In genomic region chr6:44641344-44641743, GRCh38 we compare ENCODE assay signal across 26 cellular contexts.
DNase-seq lines count a peak whose midpoint lies in the region; ATAC-seq, FAIRE-seq and TF ChIP-seq lines count a peak whose summit lies in the region.
"Had no signal": no experiment of that assay in that cellular context is flagged by ENCODE, and none has a peak within 500 bp of the region (broad histone marks: within the 10 kb centered on the region; RNA-seq: fewer than 3 reads in every experiment).

No MANE protein-coding gene starts in this region.

- no peaks in the 10 kb centered on the region for H3K9me3 Mint-ChIP-seq in T-helper 1 cell treated with Interleukin-12 subunit alpha and Interleukin-12 subunit beta and Interleukin-4 antibody, amounts not matched to agents 30 μg/mL and 1 μg/mL, for 36 hours
- H3K9me3 Mint-ChIP-seq in astrocyte (ENCODE audit: unreplicated experiment) (peaks cover 8% of the 10 kb centered on the region), osteocyte (ENCODE audit: unreplicated experiment) (no peaks in the 10 kb centered on the region)
- H3K9me3 Mint-ChIP-seq: stimulated activated memory B cell treated with anti-CD40 and anti-IgM and Interleukin-4, amounts not matched to agents 10 μg/mL and 1 μg/mL and 100 μg/mL, for 72 hours had no signal

- no peak overlapping the region for H3K4me3 ChIP-seq in astrocyte (ENCODE audit: insufficient read depth, low read depth, low read length)
- H3K4me3 ChIP-seq: cardiac muscle cell, dorsolateral prefrontal cortex, gastrocnemius medialis, GM12878, MG63, tibial nerve had no signal

- no peaks in the 10 kb centered on the region for H3K79me2 ChIP-seq in astrocyte (ENCODE audit: insufficient read depth, low read length)

- no peaks in the 10 kb centered on the region for H3K36me3 ChIP-seq in astrocyte (ENCODE audit: insufficient read depth, low read length)
- H3K36me3 ChIP-seq: cardiac muscle cell, gastrocnemius medialis, MG63, tibial nerve had no signal

- peak overlapping the region; percentile 22 for H3K4me2 ChIP-seq in astrocyte (ENCODE audit: low read length)

- TF ChIP-seq CTCF in astrocyte (IDR thresholded peaks at IDR 0.05; ENCODE audit: insufficient read depth, low read depth, low read length) (no peak), osteocyte (IDR thresholded peaks at IDR 0.05) (no peak)

- peaks cover 30% of the 10 kb centered on the region for H3K4me1 ChIP-seq in astrocyte (ENCODE audit: insufficient read depth, low read length)
- H3K4me1 ChIP-seq: tibial nerve had no signal

- H3K27me3 Mint-ChIP-seq in T-helper 1 cell treated with Interleukin-12 subunit alpha and Interleukin-12 subunit beta and Interleukin-4 antibody, amounts not matched to agents 30 μg/mL and 1 μg/mL, for 36 hours (ENCODE audit: low read depth) = no peaks in the 10 kb centered on the region
- H3K27me3 Mint-ChIP-seq in astrocyte (ENCODE audit: low read depth, unreplicated experiment) (peaks cover 2% of the 10 kb centered on the region), osteocyte (ENCODE audit: unreplicated experiment) (no peaks in the 10 kb centered on the region)

- no peaks in the 10 kb centered on the region for H3K9me3 ChIP-seq in astrocyte (ENCODE audit: insufficient read depth, low read depth, low read length)
- H3K9me3 ChIP-seq: gastrocnemius medialis, MG63, tibial nerve had no signal

- H3K27me3 ChIP-seq in astrocyte (ENCODE audit: insufficient read depth, low read length) = no peaks in the 10 kb centered on the region
- H3K27me3 ChIP-seq: cardiac muscle cell, gastrocnemius medialis, MG63, tibial nerve had no signal

- FAIRE-seq in astrocyte (lab: Jason Lieb, UNC) (no peak), frontal cortex (lab: Jason Lieb, UNC) (no peak)
- FAIRE-seq: GM12878, TTC549 had no signal

- peaks cover 14% of the 10 kb centered on the region for H3K4me1 Mint-ChIP-seq in T-helper 1 cell treated with Interleukin-12 subunit alpha and Interleukin-12 subunit beta and Interleukin-4 antibody, amounts not matched to agents 30 μg/mL and 1 μg/mL, for 36 hours (ENCODE audit: low read depth)
- H3K4me1 Mint-ChIP-seq in astrocyte (ENCODE audit: low read depth, unreplicated experiment) (peaks cover 33% of the 10 kb centered on the region), osteocyte (ENCODE audit: unreplicated experiment) (peaks cover 19% of the 10 kb centered on the region)
- H3K4me1 Mint-ChIP-seq: IgD-negative memory B cell; stimulated activated memory B cell treated with anti-CD40 and anti-IgM and Interleukin-4, amounts not matched to agents 10 μg/mL and 1 μg/mL and 100 μg/mL, for 72 hours had no signal

- no peaks in the 10 kb centered on the region for H4K20me1 ChIP-seq in astrocyte (ENCODE audit: insufficient read depth, low read length)

- no peak for ATAC-seq in GM18909 (IDR thresholded peaks at IDR 0.05; ENCODE audit: poor library complexity, unreplicated experiment)
- ATAC-seq: gastrocnemius medialis; GM12878; stimulated activated memory B cell treated with anti-CD40 and anti-IgM and Interleukin-4, amounts not matched to agents 10 μg/mL and 1 μg/mL and 100 μg/mL, for 72 hours had no signal

- peak overlapping the region; percentile 43 for H3K27ac Mint-ChIP-seq in T-helper 1 cell treated with Interleukin-12 subunit alpha and Interleukin-12 subunit beta and Interleukin-4 antibody, amounts not matched to agents 30 μg/mL and 1 μg/mL, for 36 hours
- peak overlapping the region; percentile 84 for H3K27ac Mint-ChIP-seq in astrocyte (ENCODE audit: unreplicated experiment)
- peak overlapping the region; percentile 23 for H3K27ac Mint-ChIP-seq in osteocyte (ENCODE audit: unreplicated experiment)
- H3K27ac Mint-ChIP-seq: IgD-negative memory B cell; stimulated activated memory B cell treated with anti-CD40 and anti-IgM and Interleukin-4, amounts not matched to agents 10 μg/mL and 1 μg/mL and 100 μg/mL, for 72 hours had no signal

- no peak overlapping the region for H3K4me3 Mint-ChIP-seq in T-helper 1 cell treated with Interleukin-12 subunit alpha and Interleukin-12 subunit beta and Interleukin-4 antibody, amounts not matched to agents 30 μg/mL and 1 μg/mL, for 36 hours
- H3K4me3 Mint-ChIP-seq in astrocyte (ENCODE audit: unreplicated experiment) (no peak overlapping the region), osteocyte (ENCODE audit: unreplicated experiment) (no peak overlapping the region)
- H3K4me3 Mint-ChIP-seq: IgD-negative memory B cell; stimulated activated memory B cell treated with anti-CD40 and anti-IgM and Interleukin-4, amounts not matched to agents 10 μg/mL and 1 μg/mL and 100 μg/mL, for 72 hours had no signal

- H3K27ac ChIP-seq in astrocyte (ENCODE audit: low read depth, low read length) = peak overlapping the region; percentile 55
- H3K27ac ChIP-seq: 22Rv1, cardiac muscle cell, dorsolateral prefrontal cortex, gastrocnemius medialis, tibial nerve had no signal

- H3K36me3 Mint-ChIP-seq in T-helper 1 cell treated with Interleukin-12 subunit alpha and Interleukin-12 subunit beta and Interleukin-4 antibody, amounts not matched to agents 30 μg/mL and 1 μg/mL, for 36 hours (ENCODE audit: low read depth) = no peaks in the 10 kb centered on the region
- H3K36me3 Mint-ChIP-seq in astrocyte (ENCODE audit: low read depth, unreplicated experiment) (peaks cover 5% of the 10 kb centered on the region), osteocyte (ENCODE audit: unreplicated experiment) (no peaks in the 10 kb centered on the region)
- H3K36me3 Mint-ChIP-seq: IgD-negative memory B cell; stimulated activated memory B cell treated with anti-CD40 and anti-IgM and Interleukin-4, amounts not matched to agents 10 μg/mL and 1 μg/mL and 100 μg/mL, for 72 hours had no signal

- no peak for DNase-seq in T-helper 1 cell
- DNase-seq in Daoy (ENCODE audit: low read depth) = peak; percentile 87
- peak; percentile 64 for DNase-seq in astrocyte (ENCODE audit: low read depth)
- DNase-seq in osteocyte (ENCODE audit: extremely low spot score, unreplicated experiment) = no peak
- no peak for DNase-seq in frontal cortex (ENCODE audit: low spot score in 2 of 2)
- DNase-seq in NK-92 treated with Interleukin-12 subunit alpha and Interleukin-12 subunit beta, amount 100 ng/mL, for 24 hours (lab: John Stamatoyannopoulos, UW) = no peak
- DNase-seq: AML-193, DMS53, dorsolateral prefrontal cortex, erythroblast, gastrocnemius medialis, mammary epithelial cell, MG63, NCI-H1417 treated with DMSO at 0.1 percent for 48 hours, NCI-H526, nucleus accumbens, retina had no signal

- peak overlapping the region; percentile 49 for H3K9ac ChIP-seq in astrocyte (ENCODE audit: low read length)

- H2AFZ ChIP-seq in astrocyte (ENCODE audit: low read depth, low read length) = peak overlapping the region; percentile 3

Comparison
In these comparisons a context has a peak if more than half of its experiments do, and no peak if none do; other contexts are left out.
1. H3K27ac Mint-ChIP-seq: peak in every context shown above with its lines; median percentile 84 in astrocyte; 43 in T-helper 1 cell treated with Interleukin-12 subunit alpha and Interleukin-12 subunit beta and Interleukin-4 antibody, amounts not matched to agents 30 μg/mL and 1 μg/mL, for 36 hours; 23 in osteocyte.
2. DNase-seq: peak in Daoy (single experiment) and astrocyte (single experiment); none in T-helper 1 cell (0 of 5), osteocyte (single experiment), frontal cortex (0 of 2) and NK-92 treated with Interleukin-12 subunit alpha and Interleukin-12 subunit beta, amount 100 ng/mL, for 24 hours (single experiment).